ENCODE assay signal across 20 cellular contexts in genomic region chr22:47997612-47998011, GRCh38.
"Had no signal": no experiment of that assay in that cellular context is flagged by ENCODE, and none has a peak within 500 bp of the region (broad histone marks: within the 10 kb centered on the region; RNA-seq: fewer than 3 reads in every experiment).

No MANE protein-coding gene starts in this region.

- H3K4me1 Mint-ChIP-seq: stimulated activated naive CD8-positive, alpha-beta T cell treated with anti-CD3 and anti-CD28 coated beads, Interleukin-15, amount 100 ng/mL, for 72 hours had no signal

- H3K4me2 ChIP-seq: smooth muscle cell had no signal

- H3K4me3 ChIP-seq: gastrocnemius medialis, lung, pancreas, smooth muscle cell, suprapubic skin had no signal

- H3K27ac ChIP-seq: gastrocnemius medialis, neutrophil, pancreas, suprapubic skin had no signal

- H3K36me3 ChIP-seq: gastrocnemius medialis, neutrophil, pancreas, suprapubic skin had no signal

- H3K9me3 ChIP-seq: gastrocnemius medialis, neutrophil, pancreas, suprapubic skin had no signal

- H3K27me3 Mint-ChIP-seq: stimulated activated naive CD8-positive, alpha-beta T cell treated with anti-CD3 and anti-CD28 coated beads, Interleukin-15, amount 100 ng/mL, for 72 hours had no signal

- H3K27ac Mint-ChIP-seq: effector memory CD8-positive, alpha-beta T cell; stimulated activated naive CD8-positive, alpha-beta T cell treated with anti-CD3 and anti-CD28 coated beads, Interleukin-15, amount 100 ng/mL, for 72 hours had no signal

- H3K4me3 Mint-ChIP-seq: effector memory CD8-positive, alpha-beta T cell; stimulated activated naive CD8-positive, alpha-beta T cell treated with anti-CD3 and anti-CD28 coated beads, Interleukin-15, amount 100 ng/mL, for 72 hours had no signal

- DNase-seq: caudate nucleus; cerebellar nuclear complex; cortex of kidney; effector memory CD8-positive, alpha-beta T cell; gastrocnemius medialis; mesenchymal stem cell; midbrain; pancreas; stimulated activated CD4-positive, alpha-beta T cell treated with anti-CD3 and anti-CD28 coated beads, Interleukin-12 subunit alpha, Interleukin-12 subunit beta, amount 100 ng/mL, for 4 hours; stimulated activated CD4-positive, alpha-beta T cell treated with anti-CD3 and anti-CD28 coated beads, Interleukin-1b, Interleukin-23, amount 100 ng/mL, for 48 hours; stimulated activated CD4-positive, alpha-beta T cell treated with anti-CD3 and anti-CD28 coated beads, Interleukin-4, amount 100 ng/mL, for 1 hour; stimulated activated CD8-positive, alpha-beta memory T cell treated with anti-CD3 and anti-CD28 coated beads, Interleukin-4, amount 100 ng/mL, for 48 hours; stimulated activated naive CD4-positive, alpha-beta T cell; stimulated activated naive CD8-positive, alpha-beta T cell treated with anti-CD3 and anti-CD28 coated beads, Interleukin-15, amount 100 ng/mL, for 72 hours; trophoblast cell had no signal

- ATAC-seq: effector memory CD8-positive, alpha-beta T cell; gastrocnemius medialis; pancreas; sciatic nerve; stimulated activated naive CD8-positive, alpha-beta T cell treated with anti-CD3 and anti-CD28 coated beads, Interleukin-15, amount 100 ng/mL, for 72 hours had no signal

- H3K4me1 ChIP-seq: gastrocnemius medialis, pancreas, suprapubic skin had no signal

- H3K9me3 Mint-ChIP-seq: effector memory CD8-positive, alpha-beta T cell; stimulated activated naive CD8-positive, alpha-beta T cell treated with anti-CD3 and anti-CD28 coated beads, Interleukin-15, amount 100 ng/mL, for 72 hours had no signal

- H3K27me3 ChIP-seq: gastrocnemius medialis, neutrophil, pancreas, suprapubic skin had no signal
